In the genomic region with DNA sequence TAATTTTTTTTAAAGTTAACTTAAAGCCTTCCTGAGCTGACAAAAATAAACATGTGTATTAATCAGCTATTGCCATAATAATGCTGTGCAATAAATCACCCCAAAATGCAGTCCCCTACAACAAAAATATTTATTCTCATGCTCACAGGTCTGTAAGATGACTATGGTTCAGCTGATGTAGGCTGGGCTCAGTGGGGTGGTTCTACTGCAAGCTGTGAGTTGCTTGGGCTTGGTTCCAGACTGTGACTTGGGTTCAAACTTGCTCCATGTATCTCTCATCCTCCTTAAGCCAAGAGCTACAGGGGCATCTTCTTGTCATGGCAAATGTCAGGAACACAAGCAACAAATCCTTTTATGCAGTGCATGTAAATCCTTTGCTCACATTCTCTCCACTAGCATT, we compare ENCODE assay signal across 32 cellular contexts.
"Had no signal": no experiment of that assay in that cellular context is flagged by ENCODE, and none has a peak within 500 bp of the region (broad histone marks: within the 10 kb centered on the region; RNA-seq: fewer than 3 reads in every experiment).

No MANE protein-coding gene starts in this region.

- H2AFZ ChIP-seq: parathyroid adenoma had no signal

- H3K79me2 ChIP-seq: parathyroid adenoma had no signal

- H3K9me3 ChIP-seq: neutrophil, ovary, psoas muscle, suprapubic skin, testis, upper lobe of left lung, vagina had no signal

- H3K9ac ChIP-seq: parathyroid adenoma had no signal

- H3K36me3 ChIP-seq: neutrophil, ovary, spleen, suprapubic skin, tibial nerve, upper lobe of left lung, vagina had no signal

- H3K27ac ChIP-seq: neutrophil, ovary, parathyroid adenoma, psoas muscle, skin epidermis, spleen, suprapubic skin, testis, upper lobe of left lung, vagina had no signal

- ATAC-seq: naive thymus-derived CD8-positive, alpha-beta T cell; natural killer cell treated with Interleukin-12 subunit alpha and Interleukin-12 subunit beta and Interleukin-15 and Interleukin-18, amount 100 ng/mL, for 72 hours; psoas muscle; right cardiac atrium; sciatic nerve; stimulated activated memory B cell treated with anti-CD40 and anti-IgM and Interleukin-4, amounts not matched to agents 10 μg/mL and 1 μg/mL and 100 μg/mL, for 72 hours; stimulated activated naive CD8-positive, alpha-beta T cell treated with anti-CD3 and anti-CD28 coated beads, Interleukin-15, amount 100 ng/mL, for 72 hours; stimulated activated naive CD8-positive, alpha-beta T cell treated with anti-CD3 and anti-CD28 coated beads, Interleukin-15, Interleukin-2, amounts not matched to agents 100 U/mL and 50 U/mL, for 24 hours had no signal

- H3K4me1 ChIP-seq: psoas muscle, testis, vagina had no signal

- DNase-seq: naive B cell; naive thymus-derived CD8-positive, alpha-beta T cell; nephron progenitor cell; nucleus accumbens; ovary; posterior cingulate gyrus; psoas muscle; right cardiac atrium; spleen; stimulated activated CD4-positive, alpha-beta T cell treated with anti-CD3 and anti-CD28 coated beads, Interleukin-12 subunit alpha, Interleukin-12 subunit beta, amount 100 ng/mL, for 4 hours; stimulated activated CD4-positive, alpha-beta T cell treated with anti-CD3 and anti-CD28 coated beads, Interleukin-1b, Interleukin-23, amount 100 ng/mL, for 48 hours; stimulated activated CD4-positive, alpha-beta T cell treated with anti-CD3 and anti-CD28 coated beads, Interleukin-4, amount 100 ng/mL, for 1 hour; stimulated activated CD4-positive, alpha-beta T cell treated with anti-CD3 and anti-CD28 coated beads, Interleukin-4, amount 100 ng/mL, for 4 hours; stimulated activated CD8-positive, alpha-beta memory T cell treated with anti-CD3 and anti-CD28 coated beads, Interleukin-4, amount 100 ng/mL, for 48 hours; stimulated activated naive CD4-positive, alpha-beta T cell; stimulated activated naive CD8-positive, alpha-beta T cell treated with anti-CD3 and anti-CD28 coated beads, Interleukin-15, amount 100 ng/mL, for 72 hours; stimulated activated naive CD8-positive, alpha-beta T cell treated with anti-CD3 and anti-CD28 coated beads, Interleukin-15, Interleukin-2, amounts not matched to agents 100 U/mL and 50 U/mL, for 24 hours; substantia nigra; testis; trophoblast cell; upper lobe of left lung had no signal

- H3K4me3 ChIP-seq: ovary, psoas muscle, skin epidermis, smooth muscle cell, spleen, suprapubic skin, testis, tibial nerve, upper lobe of left lung, vagina had no signal

- FAIRE-seq: urothelium cell line had no signal

- H3K27me3 ChIP-seq: neutrophil, ovary, spleen, suprapubic skin, testis, tibial nerve, upper lobe of left lung, vagina had no signal
